ENCODE assay signal across 1 cellular context in the genomic region with DNA sequence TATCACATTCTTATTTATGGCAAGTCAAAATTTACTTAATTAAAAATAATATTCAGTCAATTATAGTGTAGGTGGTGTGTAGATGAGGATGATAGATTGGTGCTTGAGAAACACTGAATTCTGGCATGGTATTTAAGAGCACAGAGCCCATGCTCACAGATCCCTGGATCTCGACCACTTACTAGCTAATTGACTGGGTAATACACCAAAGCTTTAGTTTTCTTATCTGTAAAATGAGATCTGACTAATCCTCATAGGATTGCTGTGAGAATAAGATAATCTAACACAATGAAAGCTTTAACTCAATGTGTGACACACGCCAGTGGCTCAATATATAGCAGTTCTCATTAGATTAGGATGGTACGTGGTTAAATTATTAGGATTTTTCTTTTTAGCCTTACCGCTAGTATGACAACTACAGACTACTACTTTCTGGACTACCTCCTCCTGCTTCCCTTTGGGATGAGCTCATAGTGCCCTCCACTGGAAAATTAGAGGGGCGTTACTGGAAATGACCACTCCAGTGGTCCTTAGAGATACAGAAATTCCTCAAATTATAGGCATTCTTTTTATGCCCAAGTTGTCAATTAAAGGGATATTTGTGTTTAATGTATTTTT.
TF ChIP-seq lines count a peak whose summit lies in the region.

No MANE protein-coding gene starts in this region.

TF ChIP-seq in H1, 55 proteins besides CTCF, POLR2A, EP300 and RAD21:
- TF ChIP-seq, protein P1, sequence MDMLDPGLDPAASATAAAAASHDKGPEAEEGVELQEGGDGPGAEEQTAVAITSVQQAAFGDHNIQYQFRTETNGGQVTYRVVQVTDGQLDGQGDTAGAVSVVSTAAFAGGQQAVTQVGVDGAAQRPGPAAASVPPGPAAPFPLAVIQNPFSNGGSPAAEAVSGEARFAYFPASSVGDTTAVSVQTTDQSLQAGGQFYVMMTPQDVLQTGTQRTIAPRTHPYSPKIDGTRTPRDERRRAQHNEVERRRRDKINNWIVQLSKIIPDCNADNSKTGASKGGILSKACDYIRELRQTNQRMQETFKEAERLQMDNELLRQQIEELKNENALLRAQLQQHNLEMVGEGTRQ (IDR thresholded peaks at IDR 0.05; ENCODE audit: low read length) = no peak
- TF ChIP-seq SIRT6 (IDR thresholded peaks at IDR 0.05; ENCODE audit: low read length) (no peak), TEAD4 (IDR thresholded peaks at IDR 0.05; ENCODE audit: low read depth, low read length) (no peak), CHD2 (IDR thresholded peaks at IDR 0.05; ENCODE audit: low read length) (no peak), GABPA (IDR thresholded peaks at IDR 0.05; ENCODE audit: borderline replicate concordance, insufficient read depth, low read length) (no peak), FOSL1 (IDR thresholded peaks at IDR 0.05; ENCODE audit: insufficient read depth, low read depth, low read length) (no peak), TBP (IDR thresholded peaks at IDR 0.05; ENCODE audit: low read depth, low read length) (no peak), POLR2AphosphoS5 (IDR thresholded peaks at IDR 0.05; ENCODE audit: low read depth, low read length) (no peak), HDAC6 (IDR thresholded peaks at IDR 0.05; ENCODE audit: low read depth, low read length) (no peak), KDM4A (IDR thresholded peaks at IDR 0.05; ENCODE audit: low read depth, low read length, severe bottlenecking) (no peak), BACH1 (IDR thresholded peaks at IDR 0.05; ENCODE audit: low read length) (no peak), SP1 (IDR thresholded peaks at IDR 0.05; ENCODE audit: low read depth, low read length) (no peak), EGR1 (IDR thresholded peaks at IDR 0.05; ENCODE audit: borderline replicate concordance, low read depth, low read length) (no peak), SIN3A (conservative IDR thresholded peaks at IDR 0.05 in 1 of 2, IDR thresholded peaks at IDR 0.05 in 1 of 2; ENCODE audit: low read depth in 1 of 2, low read length in 2 of 2) (no peak), CEBPB (IDR thresholded peaks at IDR 0.05; ENCODE audit: low read depth, low read length) (no peak), NANOG (IDR thresholded peaks at IDR 0.05; ENCODE audit: insufficient read depth, low read depth, low read length, poor library complexity, severe bottlenecking) (no peak), JUND (IDR thresholded peaks at IDR 0.05; ENCODE audit: low read length) (no peak), RFX5 (IDR thresholded peaks at IDR 0.05; ENCODE audit: borderline replicate concordance, low read depth, low read length) (no peak), JUN (IDR thresholded peaks at IDR 0.05; ENCODE audit: low read depth, low read length) (no peak)
- TF ChIP-seq, protein P2, sequence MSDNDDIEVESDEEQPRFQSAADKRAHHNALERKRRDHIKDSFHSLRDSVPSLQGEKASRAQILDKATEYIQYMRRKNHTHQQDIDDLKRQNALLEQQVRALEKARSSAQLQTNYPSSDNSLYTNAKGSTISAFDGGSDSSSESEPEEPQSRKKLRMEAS (IDR thresholded peaks at IDR 0.05) = no peak
TF ChIP-seq in H1: peak in this region for 0.
